8 cellular contexts compared by ENCODE assay signal in genomic region chr5:116575635-116576042, GRCh38. TPM values are rescaled to one million over a fixed set of nuclear protein-coding genes. Genes with fewer than 3 reads are reported as not detected.
A peak's percentile ranks its signal among the peaks of the same experiment; 100 is the strongest.
DNase-seq lines count a peak whose midpoint lies in the region; ATAC-seq lines count a peak whose summit lies in the region.

No MANE protein-coding gene starts in this region.

- H3K4me3 ChIP-seq in iPS-11a (ENCODE audit: low read depth, low read length): peak overlapping the region; percentile 98

- peak overlapping the region; percentile 41 for H3K4me3 Mint-ChIP-seq in activated CD8-positive, alpha-beta memory T cell treated with anti-CD3 and anti-CD28 coated beads, Interleukin-2, amount 10 ng/mL, durations not matched to agents 7 days and 5 days
- H3K4me3 Mint-ChIP-seq in activated T-helper 1 cell treated with anti-CD3 and anti-CD28 coated beads, Interleukin-12 subunit alpha, Interleukin-12 subunit beta, Interleukin-2, Interleukin-4 antibody, amounts not matched to agents 30 ng/mL and 10 ng/mL and 1 ng/mL, durations not matched to agents 14 hours and 24 hours and 36 hours: peak overlapping the region; percentile 66
- peak overlapping the region; percentile 59 for H3K4me3 Mint-ChIP-seq in stimulated activated effector memory CD8-positive, alpha-beta T cell treated with anti-CD3 and anti-CD28 coated beads, Interleukin-12 subunit alpha, Interleukin-12 subunit beta, amount 100 ng/mL, for 72 hours

- peaks cover 1% of the 10 kb centered on the region for H3K36me3 Mint-ChIP-seq in activated CD8-positive, alpha-beta memory T cell treated with anti-CD3 and anti-CD28 coated beads, Interleukin-2, amount 10 ng/mL, durations not matched to agents 7 days and 5 days
- no peaks in the 10 kb centered on the region for H3K36me3 Mint-ChIP-seq in activated T-helper 1 cell treated with anti-CD3 and anti-CD28 coated beads, Interleukin-12 subunit alpha, Interleukin-12 subunit beta, Interleukin-2, Interleukin-4 antibody, amounts not matched to agents 30 ng/mL and 10 ng/mL and 1 ng/mL, durations not matched to agents 14 hours and 24 hours and 36 hours (ENCODE audit: low read depth)
- H3K36me3 Mint-ChIP-seq in stimulated activated effector memory CD8-positive, alpha-beta T cell treated with anti-CD3 and anti-CD28 coated beads, Interleukin-12 subunit alpha, Interleukin-12 subunit beta, amount 100 ng/mL, for 72 hours: no peaks in the 10 kb centered on the region

- CTCF ChIA-PET in activated CD8-positive, alpha-beta memory T cell treated with anti-CD3 and anti-CD28 coated beads, Interleukin-2, amount 10 ng/mL, durations not matched to agents 7 days and 5 days (lab: Charles Lee): interaction anchor here (1.0 to 1.6 kb wide), 3 partner anchors 11 to 30 kb away, joined by 3 to 5 read pairs (median 3); no protein-coding TSS in a partner anchor

- no peak for DNase-seq in activated CD8-positive, alpha-beta memory T cell treated with anti-CD3 and anti-CD28 coated beads, Interleukin-2, amount 10 ng/mL, durations not matched to agents 7 days and 5 days
- no peak for DNase-seq in activated CD8-positive, alpha-beta memory T cell treated with anti-CD3 and anti-CD28 coated beads, Interleukin-2, amount 50 U/mL, for 4 hours
- DNase-seq in activated T-helper 1 cell treated with anti-CD3 and anti-CD28 coated beads, Interleukin-12 subunit alpha, Interleukin-12 subunit beta, Interleukin-2, Interleukin-4 antibody, amounts not matched to agents 30 ng/mL and 10 ng/mL and 1 ng/mL, durations not matched to agents 14 hours and 24 hours and 36 hours (ENCODE audit: low spot score): no peak
- peak in 1 of 2 donors; percentile 51 for DNase-seq in stimulated activated effector memory CD8-positive, alpha-beta T cell treated with anti-CD3 and anti-CD28 coated beads, Interleukin-12 subunit alpha, Interleukin-12 subunit beta, amount 100 ng/mL, for 72 hours (ENCODE audit: low spot score in 2 of 2)
- DNase-seq in RKO (ENCODE audit: low spot score) (no peak), NCI-H526 treated with DMSO at 0.1 percent for 48 hours (lab: John Stamatoyannopoulos, UW) (no peak)

- ATAC-seq in activated CD8-positive, alpha-beta memory T cell treated with anti-CD3 and anti-CD28 coated beads, Interleukin-2, amount 10 ng/mL, durations not matched to agents 7 days and 5 days: no peak
- ATAC-seq in stimulated activated effector memory CD8-positive, alpha-beta T cell treated with anti-CD3 and anti-CD28 coated beads, Interleukin-12 subunit alpha, Interleukin-12 subunit beta, amount 100 ng/mL, for 72 hours: no peak
- ATAC-seq in HG03159 (IDR thresholded peaks at IDR 0.05; ENCODE audit: unreplicated experiment): no peak

- peaks cover 27% of the 10 kb centered on the region for H3K4me1 Mint-ChIP-seq in activated CD8-positive, alpha-beta memory T cell treated with anti-CD3 and anti-CD28 coated beads, Interleukin-2, amount 10 ng/mL, durations not matched to agents 7 days and 5 days
- peaks cover 26% of the 10 kb centered on the region for H3K4me1 Mint-ChIP-seq in activated T-helper 1 cell treated with anti-CD3 and anti-CD28 coated beads, Interleukin-12 subunit alpha, Interleukin-12 subunit beta, Interleukin-2, Interleukin-4 antibody, amounts not matched to agents 30 ng/mL and 10 ng/mL and 1 ng/mL, durations not matched to agents 14 hours and 24 hours and 36 hours (ENCODE audit: low read depth)
- peaks cover 29% of the 10 kb centered on the region for H3K4me1 Mint-ChIP-seq in stimulated activated effector memory CD8-positive, alpha-beta T cell treated with anti-CD3 and anti-CD28 coated beads, Interleukin-12 subunit alpha, Interleukin-12 subunit beta, amount 100 ng/mL, for 72 hours

- H3K27me3 Mint-ChIP-seq in activated CD8-positive, alpha-beta memory T cell treated with anti-CD3 and anti-CD28 coated beads, Interleukin-2, amount 10 ng/mL, durations not matched to agents 7 days and 5 days: peaks cover 87% of the 10 kb centered on the region
- H3K27me3 Mint-ChIP-seq in activated T-helper 1 cell treated with anti-CD3 and anti-CD28 coated beads, Interleukin-12 subunit alpha, Interleukin-12 subunit beta, Interleukin-2, Interleukin-4 antibody, amounts not matched to agents 30 ng/mL and 10 ng/mL and 1 ng/mL, durations not matched to agents 14 hours and 24 hours and 36 hours (ENCODE audit: insufficient read depth): peaks cover 76% of the 10 kb centered on the region

- intact Hi-C loops in activated T-helper 1 cell treated with anti-CD3 and anti-CD28 coated beads, Interleukin-12 subunit alpha, Interleukin-12 subunit beta, Interleukin-2, Interleukin-4 antibody, amounts not matched to agents 30 ng/mL and 10 ng/mL and 1 ng/mL, durations not matched to agents 14 hours and 24 hours and 36 hours (cut with micrococcal nuclease): loop anchor here (5.0 kb wide), 1 partner anchor 758 kb away; the partner anchor contains the start of gene CDO1

- H3K9me3 Mint-ChIP-seq in activated CD8-positive, alpha-beta memory T cell treated with anti-CD3 and anti-CD28 coated beads, Interleukin-2, amount 10 ng/mL, durations not matched to agents 7 days and 5 days (ENCODE audit: low read depth): no peaks in the 10 kb centered on the region
- no peaks in the 10 kb centered on the region for H3K9me3 Mint-ChIP-seq in activated T-helper 1 cell treated with anti-CD3 and anti-CD28 coated beads, Interleukin-12 subunit alpha, Interleukin-12 subunit beta, Interleukin-2, Interleukin-4 antibody, amounts not matched to agents 30 ng/mL and 10 ng/mL and 1 ng/mL, durations not matched to agents 14 hours and 24 hours and 36 hours
- H3K9me3 Mint-ChIP-seq in stimulated activated effector memory CD8-positive, alpha-beta T cell treated with anti-CD3 and anti-CD28 coated beads, Interleukin-12 subunit alpha, Interleukin-12 subunit beta, amount 100 ng/mL, for 72 hours: peaks cover 3% of the 10 kb centered on the region

- no peak overlapping the region for H3K27ac Mint-ChIP-seq in activated CD8-positive, alpha-beta memory T cell treated with anti-CD3 and anti-CD28 coated beads, Interleukin-2, amount 10 ng/mL, durations not matched to agents 7 days and 5 days
- no peak overlapping the region for H3K27ac Mint-ChIP-seq in activated T-helper 1 cell treated with anti-CD3 and anti-CD28 coated beads, Interleukin-12 subunit alpha, Interleukin-12 subunit beta, Interleukin-2, Interleukin-4 antibody, amounts not matched to agents 30 ng/mL and 10 ng/mL and 1 ng/mL, durations not matched to agents 14 hours and 24 hours and 36 hours
- H3K27ac Mint-ChIP-seq in stimulated activated effector memory CD8-positive, alpha-beta T cell treated with anti-CD3 and anti-CD28 coated beads, Interleukin-12 subunit alpha, Interleukin-12 subunit beta, amount 100 ng/mL, for 72 hours: no peak overlapping the region

RNA-seq across cellular contexts. Expression of gene SEMA6A, which starts 1.0 kb away (rescaled TPM):
- total RNA-seq in activated CD8-positive, alpha-beta memory T cell treated with anti-CD3 and anti-CD28 coated beads, Interleukin-2, amount 10 ng/mL, durations not matched to agents 7 days and 5 days: under 1 TPM in 1 of 2 experiments, not detected in 1; 0.40 TPM
- 0.23 and 0.39 TPM in 2 replicates for total RNA-seq in activated T-helper 1 cell treated with anti-CD3 and anti-CD28 coated beads, Interleukin-12 subunit alpha, Interleukin-12 subunit beta, Interleukin-2, Interleukin-4 antibody, amounts not matched to agents 30 ng/mL and 10 ng/mL and 1 ng/mL, durations not matched to agents 14 hours and 24 hours and 36 hours
